In the genomic region with DNA sequence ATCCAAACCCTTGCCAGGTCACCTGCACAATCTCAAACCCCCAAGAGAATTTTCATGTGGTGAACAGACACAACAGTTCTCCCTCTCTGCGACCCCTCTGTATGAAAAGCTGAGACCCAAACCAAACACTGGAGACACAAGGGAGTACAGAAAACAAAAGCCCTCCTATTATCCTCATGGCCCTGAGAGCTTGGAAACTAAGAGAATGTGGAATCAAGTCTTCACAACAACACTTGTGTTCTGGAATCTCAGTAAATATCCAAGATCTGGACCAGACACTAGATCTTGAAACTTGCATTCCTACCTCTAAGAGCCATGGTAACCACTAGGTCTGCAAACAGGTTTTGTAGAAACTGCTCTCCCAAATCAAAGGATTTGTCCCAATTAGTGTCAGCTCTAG, we compare ENCODE assay signal across 20 cellular contexts.
"Had no signal": no experiment of that assay in that cellular context is flagged by ENCODE, and none has a peak within 500 bp of the region (broad histone marks: within the 10 kb centered on the region; RNA-seq: fewer than 3 reads in every experiment).

No MANE protein-coding gene starts in this region.

- H3K9me3 ChIP-seq: esophagus muscularis mucosa, gastroesophageal sphincter, lower lobe of right lung, pancreas, right lobe of liver, stomach had no signal

- H3K4me1 Mint-ChIP-seq: central memory CD8-positive, alpha-beta T cell had no signal

- H3K27ac ChIP-seq: esophagus muscularis mucosa, gastroesophageal sphincter, hepatocyte, lower lobe of right lung, pancreas, right lobe of liver, stomach had no signal

- H3K27ac Mint-ChIP-seq: activated naive CD8-positive, alpha-beta T cell had no signal

- DNase-seq: activated CD4-positive, alpha-beta T cell treated with anti-CD3 and anti-CD28 coated beads, Interleukin-2, amount 50 U/mL, for 48 hours; activated gamma-delta T cell treated with Interleukin-2 at 50 U/mL for 16 hours; amniotic stem cell; cortex of kidney; effector CD8-positive, alpha-beta T cell; lower lobe of right lung; pancreas; right lobe of liver; small intestine; stimulated activated CD4-positive, alpha-beta T cell treated with anti-CD3 and anti-CD28 coated beads, Interleukin-15, amount 100 ng/mL, for 24 hours; stimulated activated CD4-positive, alpha-beta T cell treated with anti-CD3 and anti-CD28 coated beads, Interleukin-2, amount 100 ng/mL, for 48 hours; stomach; SW 1271; T-helper 2 cell had no signal

- H3K36me3 ChIP-seq: esophagus muscularis mucosa, gastroesophageal sphincter, lower lobe of right lung, pancreas, right lobe of liver, stomach had no signal

- H3K4me3 Mint-ChIP-seq: activated naive CD8-positive, alpha-beta T cell; central memory CD8-positive, alpha-beta T cell had no signal

- H3K4me1 ChIP-seq: pancreas had no signal

- ATAC-seq: gastroesophageal sphincter, lower lobe of right lung, pancreas, right lobe of liver had no signal

- H3K4me3 ChIP-seq: esophagus muscularis mucosa, gastroesophageal sphincter, hepatocyte, lower lobe of right lung, pancreas, right lobe of liver, stomach had no signal

- H3K36me3 Mint-ChIP-seq: brain had no signal
